Comparison of ENCODE assay signal across 26 cellular contexts in genomic region chr19:40673377-40673776, GRCh38. TPM values are rescaled to one million over a fixed set of nuclear protein-coding genes. Genes with fewer than 3 reads are reported as not detected.
DNase-seq lines count a peak whose midpoint lies in the region; ATAC-seq lines count a peak whose summit lies in the region.
"Had no signal": no experiment of that assay in that cellular context is flagged by ENCODE, and none has a peak within 500 bp of the region (broad histone marks: within the 10 kb centered on the region; RNA-seq: fewer than 3 reads in every experiment).

No MANE protein-coding gene starts in this region.

- peaks cover 0 to 1% (median 0%) of the 10 kb centered on the region in 3 donors for H3K27me3 Mint-ChIP-seq in immature natural killer cell (ENCODE audit: low read depth in 3 of 3)
- no peaks in the 10 kb centered on the region for H3K27me3 Mint-ChIP-seq in natural killer cell treated with Interleukin-12 subunit alpha and Interleukin-12 subunit beta and Interleukin-15 and Interleukin-18, amount 100 ng/mL, for 72 hours
- H3K27me3 Mint-ChIP-seq: B cell, IgD-negative memory B cell had no signal

- H3K4me1 Mint-ChIP-seq in immature natural killer cell = peaks cover 0 to 4% of the 10 kb centered on the region in 2 donors
- H3K4me1 Mint-ChIP-seq in natural killer cell treated with Interleukin-12 subunit alpha and Interleukin-12 subunit beta and Interleukin-15 and Interleukin-18, amount 100 ng/mL, for 72 hours (ENCODE audit: low read depth in 2 of 2) = peaks cover 0 to 6% of the 10 kb centered on the region in 2 donors
- H3K4me1 Mint-ChIP-seq: GM23338, H9 had no signal

- ATAC-seq in natural killer cell treated with Interleukin-12 subunit alpha and Interleukin-12 subunit beta and Interleukin-15 and Interleukin-18, amount 100 ng/mL, for 72 hours = peak; percentile 60 to 65
- ATAC-seq: CD8-positive, alpha-beta T cell; GM23338; PC-3 had no signal

- no peak overlapping the region for H3K4me3 Mint-ChIP-seq in immature natural killer cell
- H3K4me3 Mint-ChIP-seq in natural killer cell treated with Interleukin-12 subunit alpha and Interleukin-12 subunit beta and Interleukin-15 and Interleukin-18, amount 100 ng/mL, for 72 hours = no peak overlapping the region
- H3K4me3 Mint-ChIP-seq: B cell; CD8-positive, alpha-beta T cell; GM23338; H9; HFFc6; IgD-negative memory B cell had no signal

- peak; percentile 32 for DNase-seq in activated gamma-delta T cell (lab: John Stamatoyannopoulos, UW)
- no peak for DNase-seq in activated gamma-delta T cell treated with Interleukin-2 at 50 U/mL for 16 hours
- DNase-seq in immature natural killer cell = peak; percentile 75 to 84 (median 75)
- DNase-seq in natural killer cell treated with Interleukin-12 subunit alpha and Interleukin-12 subunit beta and Interleukin-15 and Interleukin-18, amount 100 ng/mL, for 72 hours (ENCODE audit: low spot score) = no peak
- DNase-seq in NCI-H187 (lab: John Stamatoyannopoulos, UW) = no peak
- DNase-seq in LoVo (ENCODE audit: low spot score) = no peak
- DNase-seq in dedifferentiated amniotic fluid mesenchymal stem cell (ENCODE audit: extremely low spot score) = no peak
- no peak for DNase-seq in stimulated activated CD4-positive, alpha-beta T cell treated with anti-CD3 and anti-CD28 coated beads, Interleukin-2, amount 100 ng/mL, for 48 hours
- DNase-seq: CD8-positive, alpha-beta T cell; DMS 273 treated with DMSO at 0.1 percent for 48 hours; DMS79; GF-D8; H9; HFFc6; Karpas-422; MG63; NCI-H2029 treated with DMSO at 0.1 percent for 48 hours; NCI-H446 treated with DMSO at 0.1 percent for 48 hours; NCI-H526; NCI-H82; NK-92 treated with Interleukin-12 subunit alpha and Interleukin-12 subunit beta, amount 100 ng/mL, for 24 hours; PC-3; Right ventricle myocardium superior had no signal

- H3K27ac Mint-ChIP-seq in immature natural killer cell = no peak overlapping the region
- no peak overlapping the region for H3K27ac Mint-ChIP-seq in natural killer cell treated with Interleukin-12 subunit alpha and Interleukin-12 subunit beta and Interleukin-15 and Interleukin-18, amount 100 ng/mL, for 72 hours
- H3K27ac Mint-ChIP-seq: B cell; CD8-positive, alpha-beta T cell; GM23338; H9; HFFc6; IgD-negative memory B cell had no signal

- H3K36me3 Mint-ChIP-seq in immature natural killer cell = peaks cover 13 to 35% (median 19%) of the 10 kb centered on the region in 3 donors
- peaks cover 5% of the 10 kb centered on the region for H3K36me3 Mint-ChIP-seq in natural killer cell treated with Interleukin-12 subunit alpha and Interleukin-12 subunit beta and Interleukin-15 and Interleukin-18, amount 100 ng/mL, for 72 hours

- H3K9me3 Mint-ChIP-seq in immature natural killer cell = peaks cover 0 to 2% (median 0%) of the 10 kb centered on the region in 6 donors
- H3K9me3 Mint-ChIP-seq in natural killer cell treated with Interleukin-12 subunit alpha and Interleukin-12 subunit beta and Interleukin-15 and Interleukin-18, amount 100 ng/mL, for 72 hours = no peaks in the 10 kb centered on the region
- H3K9me3 Mint-ChIP-seq: GM23338, H9 had no signal

RNA-seq across cellular contexts. Expression of gene NUMBL, which starts 17.1 kb away (rescaled TPM):
- 1 to 10 TPM in 2 of 3 donors, not detected in 1; 1.3 to 1.7 TPM for polyA plus RNA-seq in immature natural killer cell
- total RNA-seq in natural killer cell treated with Interleukin-12 subunit alpha and Interleukin-12 subunit beta and Interleukin-15 and Interleukin-18, amount 100 ng/mL, for 72 hours = 10 to 100 TPM in 1 of 2 donors, 1 to 10 TPM in 1; 6.6 to 13.9 TPM

RNA-seq across cellular contexts. Expression of gene COQ8B, which starts 43.3 kb away (rescaled TPM):
- polyA plus RNA-seq in immature natural killer cell = 10 to 100 TPM; 18.3 to 23.5 (median 20.8) TPM
- total RNA-seq in natural killer cell treated with Interleukin-12 subunit alpha and Interleukin-12 subunit beta and Interleukin-15 and Interleukin-18, amount 100 ng/mL, for 72 hours = 10 to 100 TPM; 28.7 to 41.7 TPM

RNA-seq across cellular contexts. Expression of gene ITPKC, which starts 43.5 kb away (rescaled TPM):
- polyA plus RNA-seq in immature natural killer cell = 1 to 10 TPM; 3.8 to 8.1 (median 4.5) TPM
- 10 to 100 TPM in 1 of 2 donors, 1 to 10 TPM in 1; 9.0 to 10.3 TPM for total RNA-seq in natural killer cell treated with Interleukin-12 subunit alpha and Interleukin-12 subunit beta and Interleukin-15 and Interleukin-18, amount 100 ng/mL, for 72 hours

Comparison
In these comparisons a context has a peak if more than half of its experiments do, and no peak if none do; other contexts are left out.
1. DNase-seq: peak in activated gamma-delta T cell (single experiment) and immature natural killer cell (3 of 3); none in activated gamma-delta T cell treated with Interleukin-2 at 50 U/mL for 16 hours (single experiment), natural killer cell treated with Interleukin-12 subunit alpha and Interleukin-12 subunit beta and Interleukin-15 and Interleukin-18, amount 100 ng/mL, for 72 hours (single experiment), NCI-H187 (0 of 2), LoVo (single experiment), dedifferentiated amniotic fluid mesenchymal stem cell (single experiment) and stimulated activated CD4-positive, alpha-beta T cell treated with anti-CD3 and anti-CD28 coated beads, Interleukin-2, amount 100 ng/mL, for 48 hours (0 of 2).